In genomic region chr12:15700595-15700994, GRCh38 we compare ENCODE assay signal across 8 cellular contexts.
A peak's percentile ranks its signal among the peaks of the same experiment; 100 is the strongest.
DNase-seq lines count a peak whose midpoint lies in the region; ATAC-seq and TF ChIP-seq lines count a peak whose summit lies in the region.

No MANE protein-coding gene starts in this region.

- peak; percentile 23 for DNase-seq in Calu3
- DNase-seq in NCI-H226, result peak; percentile 80
- peak; percentile 97 for DNase-seq in choroid plexus epithelial cell (ENCODE audit: low read depth)
- no peak for DNase-seq in naive thymus-derived CD4-positive, alpha-beta T cell

- intact Hi-C loops in Calu3 (cut with micrococcal nuclease; ENCODE audit: unreplicated experiment), result loop anchor here (5.0 kb wide), 1 partner anchor 38 kb away; no protein-coding TSS in a partner anchor
- intact Hi-C loops in naive thymus-derived CD4-positive, alpha-beta T cell (cut with micrococcal nuclease), result loop anchor here in 1 of 2 donors (1.0 to 5.0 kb wide), 4 partner anchors 9 to 182 kb away; partner anchors contain the start of genes EPS8 and STRAP

- ATAC-seq in GM21526 (IDR thresholded peaks at IDR 0.05; ENCODE audit: low FRiP score, unreplicated experiment) (peak; percentile 66), HG03521 (IDR thresholded peaks at IDR 0.05; ENCODE audit: unreplicated experiment) (no peak), HG02973 (IDR thresholded peaks at IDR 0.05; ENCODE audit: unreplicated experiment) (no peak), HG03139 (IDR thresholded peaks at IDR 0.05; ENCODE audit: unreplicated experiment) (no peak)
- peak; percentile 64 for ATAC-seq in naive thymus-derived CD4-positive, alpha-beta T cell

- H3K4me1 ChIP-seq in naive thymus-derived CD4-positive, alpha-beta T cell (ENCODE audit: control insufficient read depth in 2 of 2, insufficient read depth in 2 of 2, low read length in 2 of 2), result no peaks in the 10 kb centered on the region

- CTCF ChIA-PET in Calu3 (lab: Charles Lee), result no interaction called here
- CTCF ChIA-PET in naive thymus-derived CD4-positive, alpha-beta T cell (lab: Charles Lee), result no interaction called here

- H3K27ac ChIP-seq in naive thymus-derived CD4-positive, alpha-beta T cell (ENCODE audit: low read depth, low read length), result no peak overlapping the region

- no peak overlapping the region for H3K4me3 Mint-ChIP-seq in Calu3 (ENCODE audit: low read depth, unreplicated experiment)
- H3K4me3 Mint-ChIP-seq in naive thymus-derived CD4-positive, alpha-beta T cell, result peak overlapping the region in 1 of 10 donors; percentile 74

- no peaks in the 10 kb centered on the region for H3K27me3 Mint-ChIP-seq in Calu3 (ENCODE audit: unreplicated experiment)
- H3K27me3 Mint-ChIP-seq in naive thymus-derived CD4-positive, alpha-beta T cell, result peaks cover 0 to 12% (median 0%) of the 10 kb centered on the region in 5 donors

- BruUV-seq in Calu3 (replicated peaks; lab: Mats Ljungman, UMichigan), result no TSS peak

- H3K9me3 ChIP-seq in naive thymus-derived CD4-positive, alpha-beta T cell (ENCODE audit: control insufficient read depth in 2 of 3, low read length in 3 of 3), result no peaks in the 10 kb centered on the region

- peaks cover 82% of the 10 kb centered on the region for H3K4me1 Mint-ChIP-seq in Calu3 (ENCODE audit: low read depth, unreplicated experiment)
- peaks cover 0 to 35% (median 7%) of the 10 kb centered on the region in 7 donors for H3K4me1 Mint-ChIP-seq in naive thymus-derived CD4-positive, alpha-beta T cell

- H3K4me3 ChIP-seq in choroid plexus epithelial cell (ENCODE audit: low read depth, low read length), result no peak overlapping the region
- H3K4me3 ChIP-seq in naive thymus-derived CD4-positive, alpha-beta T cell (ENCODE audit: low read length), result no peak overlapping the region

- TF ChIP-seq CTCF in Calu3 (IDR thresholded peaks at IDR 0.05; ENCODE audit: unreplicated experiment) (no peak), choroid plexus epithelial cell (conservative IDR thresholded peaks at IDR 0.05; ENCODE audit: low read depth, low read length) (no peak)

- no peaks in the 10 kb centered on the region for H3K9me3 Mint-ChIP-seq in Calu3 (ENCODE audit: low read depth, unreplicated experiment)
- peaks cover 0 to 5% (median 0%) of the 10 kb centered on the region in 11 donors for H3K9me3 Mint-ChIP-seq in naive thymus-derived CD4-positive, alpha-beta T cell

- peak overlapping the region; percentile 87 for H3K27ac Mint-ChIP-seq in Calu3 (ENCODE audit: unreplicated experiment)
- H3K27ac Mint-ChIP-seq in naive thymus-derived CD4-positive, alpha-beta T cell, result peak overlapping the region in 1 of 9 donors; percentile 77

- peaks cover 12% of the 10 kb centered on the region for H3K36me3 Mint-ChIP-seq in Calu3 (ENCODE audit: insufficient read depth, unreplicated experiment)
- peaks cover 0 to 15% (median 0%) of the 10 kb centered on the region in 5 donors for H3K36me3 Mint-ChIP-seq in naive thymus-derived CD4-positive, alpha-beta T cell

- POLR2A ChIA-PET in naive thymus-derived CD4-positive, alpha-beta T cell (lab: Charles Lee), result no interaction called here

- no peaks in the 10 kb centered on the region for H3K27me3 ChIP-seq in naive thymus-derived CD4-positive, alpha-beta T cell (ENCODE audit: control insufficient read depth in 2 of 2, insufficient read depth in 2 of 2, low read length in 2 of 2)

- H3K36me3 ChIP-seq in naive thymus-derived CD4-positive, alpha-beta T cell (ENCODE audit: control insufficient read depth in 2 of 3, insufficient read depth in 3 of 3, low read length in 3 of 3), result no peaks in the 10 kb centered on the region

Comparison
In these comparisons a context has a peak if more than half of its experiments do, and no peak if none do; other contexts are left out.
1. DNase-seq: peak in Calu3 (single experiment), NCI-H226 (single experiment) and choroid plexus epithelial cell (single experiment); none in naive thymus-derived CD4-positive, alpha-beta T cell (0 of 9).
2. ATAC-seq: peak in GM21526 (single experiment) and naive thymus-derived CD4-positive, alpha-beta T cell (single experiment); none in HG03521 (single experiment), HG02973 (single experiment) and HG03139 (single experiment).